ENCODE assay signal across 9 cellular contexts in the genomic region with DNA sequence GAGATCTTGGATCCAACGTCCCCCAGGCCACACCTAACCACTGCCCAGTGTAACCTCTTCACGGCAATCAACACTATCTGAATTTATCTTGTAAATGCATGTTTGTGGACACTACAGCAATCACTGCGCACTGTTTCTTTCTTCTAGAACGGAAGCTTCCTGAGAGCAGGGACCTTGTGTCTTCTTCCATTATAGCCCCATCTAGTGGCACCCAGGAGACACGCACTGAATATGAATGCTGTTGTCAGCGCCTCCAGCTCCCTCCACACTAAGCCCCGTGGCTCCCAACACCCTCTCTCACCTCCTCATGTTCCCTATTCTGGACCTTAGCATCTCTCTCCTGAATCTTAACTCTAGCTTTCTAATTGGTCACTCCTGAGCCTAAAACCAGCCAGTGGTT.
A peak's percentile ranks its signal among the peaks of the same experiment; 100 is the strongest.
DNase-seq lines count a peak whose midpoint lies in the region; ATAC-seq and TF ChIP-seq lines count a peak whose summit lies in the region.
"Had no signal": no experiment of that assay in that cellular context is flagged by ENCODE, and none has a peak within 500 bp of the region (broad histone marks: within the 10 kb centered on the region; RNA-seq: fewer than 3 reads in every experiment).

No MANE protein-coding gene starts in this region.

- H3K4me3 ChIP-seq in astrocyte of the spinal cord (ENCODE audit: low read depth, low read length) (no peak overlapping the region), gastroesophageal sphincter (no peak overlapping the region)

- TF ChIP-seq CTCF in astrocyte of the spinal cord (IDR thresholded peaks at IDR 0.05; ENCODE audit: low read depth, low read length): peak; percentile 44
- TF ChIP-seq CTCF in gastroesophageal sphincter (IDR thresholded peaks at IDR 0.05): peak in 1 of 4 experiments; percentile 42

- ATAC-seq in GM21390 (IDR thresholded peaks at IDR 0.05; ENCODE audit: unreplicated experiment) (no peak), HG02840 (IDR thresholded peaks at IDR 0.05; ENCODE audit: low FRiP score, unreplicated experiment) (no peak), gastroesophageal sphincter (no peak)

- no peak for TF ChIP-seq POLR2A in gastroesophageal sphincter (IDR thresholded peaks at IDR 0.05)

- POLR2A ChIA-PET in HEK293T (lab: Yijun Ruan, JAX): no interaction called here

- 94 to 100% methylated on average over 3 to 4 of the region's 7 CpGs for WGBS in gastroesophageal sphincter (ENCODE audit: low coverage in 1 of 2), 2 donors

- H3K27ac ChIP-seq in gastroesophageal sphincter: no peak overlapping the region

- H3K9me3 ChIP-seq in gastroesophageal sphincter: no peaks in the 10 kb centered on the region

- H3K27me3 ChIP-seq in gastroesophageal sphincter: no peaks in the 10 kb centered on the region

- in situ Hi-C loops in astrocyte of the spinal cord (cut with HindIII; ENCODE audit: low sequenced_read_pairs): no loop called here

- CTCF ChIA-PET in HEK293T (lab: Yijun Ruan, JAX): interaction anchor here (0.6 to 1.5 kb wide), 6 partner anchors 9 to 440 kb away, joined by 3 to 5 read pairs (median 3); no protein-coding TSS in a partner anchor

- no peak for TF ChIP-seq EP300 in gastroesophageal sphincter (IDR thresholded peaks at IDR 0.05)

- DNase-seq in DMS114 treated with DMSO at 0.1 percent for 48 hours (lab: John Stamatoyannopoulos, UW; ENCODE audit: unreplicated experiment): peak; percentile 14
- peak; percentile 52 for DNase-seq in HEK293T (ENCODE audit: extremely low spot score)
- no peak for DNase-seq in astrocyte of the spinal cord (ENCODE audit: low read depth, low spot score)
- peak; percentile 29 to 30 for DNase-seq in lung microvascular endothelial cell (ENCODE audit: low read depth in 2 of 2)
- no peak for DNase-seq in hypothalamus (lab: John Stamatoyannopoulos, UW)
- DNase-seq: stimulated activated CD8-positive, alpha-beta memory T cell treated with anti-CD3 and anti-CD28 coated beads, Interleukin-4, amount 100 ng/mL, for 48 hours had no signal

- peaks cover 0 to 24% of the 10 kb centered on the region in 2 donors for H3K36me3 ChIP-seq in gastroesophageal sphincter

- H3K4me1 ChIP-seq in gastroesophageal sphincter: no peaks in the 10 kb centered on the region

TF ChIP-seq in HEK293T, 16 proteins besides CTCF, POLR2A, EP300 and RAD21:
- TF ChIP-seq L3MBTL2 (conservative IDR thresholded peaks at IDR 0.05): no peak
- TF ChIP-seq HDGF (IDR thresholded peaks at IDR 0.05; ENCODE audit: borderline replicate concordance): no peak
- TF ChIP-seq NFRKB (IDR thresholded peaks at IDR 0.05): no peak
- TF ChIP-seq LEF1 (IDR thresholded peaks at IDR 0.05; ENCODE audit: borderline replicate concordance): no peak
- TF ChIP-seq TARDBP (IDR thresholded peaks at IDR 0.05): no peak
- TF ChIP-seq ELF4 (IDR thresholded peaks at IDR 0.05): no peak
- TF ChIP-seq FOXM1 (IDR thresholded peaks at IDR 0.05; ENCODE audit: borderline replicate concordance): no peak

Comparison
In these comparisons a context has a peak if more than half of its experiments do, and no peak if none do; other contexts are left out.
1. DNase-seq: peak in DMS114 treated with DMSO at 0.1 percent for 48 hours (single experiment), HEK293T (single experiment) and lung microvascular endothelial cell (2 of 2); none in astrocyte of the spinal cord (single experiment) and hypothalamus (0 of 51).